15 cellular contexts compared by ENCODE assay signal in the genomic region with DNA sequence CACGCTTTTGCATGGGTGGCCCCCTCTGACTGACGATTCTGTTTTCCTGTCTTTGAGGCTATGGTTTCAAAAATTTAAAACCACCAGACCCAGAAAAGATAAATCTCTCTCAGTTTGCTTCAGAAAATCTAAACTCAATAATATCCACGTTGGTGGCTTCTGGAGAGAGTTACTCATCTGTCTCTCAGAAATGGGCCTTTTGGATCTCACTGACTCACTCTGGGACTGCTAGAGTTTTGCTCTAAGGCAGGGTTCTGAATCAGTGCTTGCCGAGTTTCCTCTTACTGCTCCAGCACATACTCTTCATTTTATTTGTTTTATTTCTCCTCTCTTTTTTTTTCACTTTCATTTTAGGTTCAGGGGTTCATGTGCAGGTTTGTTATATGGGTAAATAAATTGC.
A peak's percentile ranks its signal among the peaks of the same experiment; 100 is the strongest.
DNase-seq lines count a peak whose midpoint lies in the region; ATAC-seq and TF ChIP-seq lines count a peak whose summit lies in the region.
"Had no signal": no experiment of that assay in that cellular context is flagged by ENCODE, and none has a peak within 500 bp of the region (broad histone marks: within the 10 kb centered on the region; RNA-seq: fewer than 3 reads in every experiment).

No MANE protein-coding gene starts in this region.

- peak overlapping the region; percentile 55 for H3K9ac ChIP-seq in mesenchymal stem cell (ENCODE audit: low read length)

- H3K27ac Mint-ChIP-seq in CD14-positive monocyte: no peak overlapping the region
- H3K27ac Mint-ChIP-seq: activated CD8-positive, alpha-beta T cell treated with anti-CD3 and anti-CD28 coated beads for 36 hours; activated T-helper 2 cell treated with anti-CD3 and anti-CD28 coated beads, Interferon-gamma antibody, Interleukin-2, Interleukin-4, amounts not matched to agents 10 μg/mL and 5 μg/mL and 100 μg/mL, durations not matched to agents 14 hours and 24 hours and 36 hours had no signal

- H3K4me2 ChIP-seq in mesenchymal stem cell (ENCODE audit: low read length, poor library complexity, severe bottlenecking): no peak overlapping the region

- no peak overlapping the region for H2BK120ac ChIP-seq in mesenchymal stem cell (ENCODE audit: low read depth, low read length)

- H3K9me3 Mint-ChIP-seq in CD14-positive monocyte: peaks cover 9 to 28% (median 18%) of the 10 kb centered on the region in 7 donors

- H3K14ac ChIP-seq in mesenchymal stem cell (ENCODE audit: low read length in 2 of 2): no peak overlapping the region

- no peak overlapping the region for H3K4me3 Mint-ChIP-seq in CD14-positive monocyte
- H3K4me3 Mint-ChIP-seq: activated CD8-positive, alpha-beta T cell treated with anti-CD3 and anti-CD28 coated beads for 36 hours had no signal

- 61% methylated on average over 4 of the region's 4 CpGs for WGBS in mesenchymal stem cell
- WGBS in urinary bladder: 38% methylated on average over 4 of the region's 4 CpGs

- H3K27me3 Mint-ChIP-seq in CD14-positive monocyte (ENCODE audit: low read depth in 3 of 3): no peaks in the 10 kb centered on the region
- H3K27me3 Mint-ChIP-seq: activated CD8-positive, alpha-beta T cell treated with anti-CD3 and anti-CD28 coated beads for 36 hours had no signal

- no peaks in the 10 kb centered on the region for H3K4me1 Mint-ChIP-seq in CD14-positive monocyte

- DNase-seq in HT1080 (ENCODE audit: low read depth) (peak; percentile 54), astrocyte of the spinal cord (ENCODE audit: low read depth, low spot score) (peak; percentile 60), mesenchymal stem cell (peak; percentile 18), NCI-H1417 (lab: John Stamatoyannopoulos, UW) (no peak), SKM-1 treated with dmso at 0.1 percent for 144 hours (lab: John Stamatoyannopoulos, UW; ENCODE audit: unreplicated experiment) (no peak), CD14-positive monocyte (ENCODE audit: low spot score) (no peak)
- DNase-seq: activated CD8-positive, alpha-beta T cell treated with anti-CD3 and anti-CD28 coated beads for 36 hours; hypothalamus; NCI-H1436; NCI-H510A treated with DMSO at 0.1 percent for 48 hours; occipital lobe; testis had no signal

- no peak overlapping the region for H3K18ac ChIP-seq in mesenchymal stem cell (ENCODE audit: low read depth in 1 of 2, low read length in 2 of 2)

- ATAC-seq in HG03159 (IDR thresholded peaks at IDR 0.05; ENCODE audit: unreplicated experiment): no peak
- ATAC-seq: activated CD8-positive, alpha-beta T cell treated with anti-CD3 and anti-CD28 coated beads for 36 hours had no signal

- H3K79me1 ChIP-seq in mesenchymal stem cell (replicated peaks; ENCODE audit: low read length, poor library complexity, severe bottlenecking): no peaks in the 10 kb centered on the region

- no peak overlapping the region for H2AK5ac ChIP-seq in mesenchymal stem cell (ENCODE audit: low read length, severe bottlenecking)

- no peaks in the 10 kb centered on the region for H3K36me3 ChIP-seq in mesenchymal stem cell (ENCODE audit: control insufficient read depth in 1 of 2, insufficient read depth in 2 of 2, low read depth in 1 of 2, low read length in 2 of 2)
- H3K36me3 ChIP-seq in urinary bladder (ENCODE audit: insufficient read depth): no peaks in the 10 kb centered on the region

- H2BK15ac ChIP-seq in mesenchymal stem cell (ENCODE audit: low read depth, poor library complexity, severe bottlenecking): no peak overlapping the region

- peaks cover 21% of the 10 kb centered on the region for H3K9me3 ChIP-seq in mesenchymal stem cell (ENCODE audit: control insufficient read depth, low read length)
- H3K9me3 ChIP-seq: testis had no signal

- H3K4me3 ChIP-seq in astrocyte of the spinal cord (ENCODE audit: low read depth, low read length): no peak overlapping the region
- H3K4me3 ChIP-seq in mesenchymal stem cell (ENCODE audit: insufficient read depth in 1 of 2, low read depth in 1 of 2, low read length in 2 of 2): peak overlapping the region in 1 of 2 experiments; percentile 40
- H3K4me3 ChIP-seq in urinary bladder (ENCODE audit: low read depth, low read length): no peak overlapping the region
- H3K4me3 ChIP-seq: testis had no signal

- no peak overlapping the region for H2AFZ ChIP-seq in mesenchymal stem cell (ENCODE audit: low read depth, low read length)

- H3K27ac ChIP-seq in mesenchymal stem cell (ENCODE audit: low read length, poor library complexity, severe bottlenecking) (no peak overlapping the region), urinary bladder (ENCODE audit: low read depth) (peak overlapping the region; percentile 29)
- H3K27ac ChIP-seq: testis had no signal

- H2BK5ac ChIP-seq in mesenchymal stem cell (ENCODE audit: low read depth, low read length, poor library complexity, severe bottlenecking): no peak overlapping the region

- H2BK12ac ChIP-seq in mesenchymal stem cell (ENCODE audit: low read length in 2 of 2): no peak overlapping the region

- in situ Hi-C loops in astrocyte of the spinal cord (cut with HindIII; ENCODE audit: low sequenced_read_pairs): no loop called here

- no peak overlapping the region for H4K8ac ChIP-seq in mesenchymal stem cell (ENCODE audit: low read length)

- H3K23ac ChIP-seq in mesenchymal stem cell (ENCODE audit: low read length in 2 of 2): no peak overlapping the region

- no peaks in the 10 kb centered on the region for H3K36me3 Mint-ChIP-seq in CD14-positive monocyte

- H3K4me1 ChIP-seq in mesenchymal stem cell (ENCODE audit: control insufficient read depth, insufficient read depth, low read depth, low read length) (no peaks in the 10 kb centered on the region), urinary bladder (ENCODE audit: insufficient read depth) (peaks cover 2% of the 10 kb centered on the region)
- H3K4me1 ChIP-seq: testis had no signal

- TF ChIP-seq CTCF in astrocyte of the spinal cord (IDR thresholded peaks at IDR 0.05; ENCODE audit: low read depth, low read length): no peak
- TF ChIP-seq CTCF in CD14-positive monocyte (IDR thresholded peaks at IDR 0.05): no peak

- no peaks in the 10 kb centered on the region for H3K27me3 ChIP-seq in mesenchymal stem cell (ENCODE audit: control insufficient read depth in 1 of 2, insufficient read depth in 1 of 2, low read length in 2 of 2)
- H3K27me3 ChIP-seq: testis had no signal

- no peak overlapping the region for H3K4ac ChIP-seq in mesenchymal stem cell (ENCODE audit: low read depth in 1 of 2, low read length in 2 of 2)

- no peak overlapping the region for H4K91ac ChIP-seq in mesenchymal stem cell (ENCODE audit: low read length)

- intact Hi-C loops in CD14-positive monocyte (cut with micrococcal nuclease): no loop called here

Comparison
In these comparisons a context has a peak if more than half of its experiments do, and no peak if none do; other contexts are left out.
1. DNase-seq: peak in HT1080 (single experiment), astrocyte of the spinal cord (single experiment) and mesenchymal stem cell (single experiment); none in NCI-H1417 (0 of 3), SKM-1 treated with dmso at 0.1 percent for 144 hours (single experiment) and CD14-positive monocyte (single experiment).